ENCODE assay signal across 23 cellular contexts in the genomic region with DNA sequence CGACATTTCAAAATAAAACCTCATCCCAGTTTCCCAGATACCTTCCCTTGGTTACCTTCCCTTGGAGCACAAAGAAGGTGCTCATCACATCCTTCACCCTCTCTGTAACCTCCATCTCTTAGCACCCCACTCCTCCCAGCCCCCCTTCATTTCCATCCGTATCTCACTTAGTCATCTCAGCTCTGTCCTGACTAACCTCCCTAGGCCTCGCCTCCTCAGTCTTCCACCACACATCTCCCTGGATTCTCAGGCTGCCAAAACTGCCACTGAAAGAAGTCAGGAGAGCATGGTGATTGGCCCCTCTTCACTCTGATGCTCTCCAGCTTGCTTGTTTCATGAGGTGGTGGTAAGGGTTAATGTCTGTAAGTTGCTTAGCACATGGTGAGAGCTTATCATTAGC. TPM values are rescaled to one million over a fixed set of nuclear protein-coding genes. Genes with fewer than 3 reads are reported as not detected.
DNase-seq lines count a peak whose midpoint lies in the region; ATAC-seq and TF ChIP-seq lines count a peak whose summit lies in the region.
"Had no signal": no experiment of that assay in that cellular context is flagged by ENCODE, and none has a peak within 500 bp of the region (broad histone marks: within the 10 kb centered on the region; RNA-seq: fewer than 3 reads in every experiment).

No MANE protein-coding gene starts in this region.

- H3K4me1 Mint-ChIP-seq in T-helper 1 cell treated with Interleukin-12 subunit alpha and Interleukin-12 subunit beta and Interleukin-4 antibody, amounts not matched to agents 30 μg/mL and 1 μg/mL, for 36 hours (ENCODE audit: low read depth), result peaks cover 14% of the 10 kb centered on the region
- H3K4me1 Mint-ChIP-seq in CD4-positive, alpha-beta T cell (ENCODE audit: low read depth), result peaks cover 40% of the 10 kb centered on the region
- H3K4me1 Mint-ChIP-seq in T-helper 17 cell (peaks cover 20% of the 10 kb centered on the region), naive B cell (peaks cover 24 to 48% (median 39%) of the 10 kb centered on the region in 3 donors)
- peaks cover 34% of the 10 kb centered on the region for H3K4me1 Mint-ChIP-seq in activated T-cell treated with anti-CD3 and anti-CD28 coated beads, Interleukin-2, amount 50 U/mL, for 72 hours (ENCODE audit: low read depth)

- POLR2A ChIA-PET in CD4-positive, alpha-beta T cell (lab: Charles Lee), result no interaction called here

- ATAC-seq in CD4-positive, alpha-beta T cell (ENCODE audit: poor library complexity), result no peak
- ATAC-seq in T-helper 17 cell (no peak), naive B cell (ENCODE audit: low read depth in 2 of 2) (no peak), sciatic nerve (no peak)
- ATAC-seq in activated T-cell treated with anti-CD3 and anti-CD28 coated beads, Interleukin-2, amount 50 U/mL, for 72 hours (replicated peaks in 1 of 2), result no peak
- no peak for ATAC-seq in activated naive CD4-positive, alpha-beta T cell treated with anti-CD3 and anti-CD28 coated beads, Interleukin-2, amount 50 U/mL, for 72 hours

- H3K27ac Mint-ChIP-seq in T-helper 1 cell treated with Interleukin-12 subunit alpha and Interleukin-12 subunit beta and Interleukin-4 antibody, amounts not matched to agents 30 μg/mL and 1 μg/mL, for 36 hours, result no peak overlapping the region
- no peak overlapping the region for H3K27ac Mint-ChIP-seq in CD4-positive, alpha-beta T cell
- H3K27ac Mint-ChIP-seq in T-helper 17 cell (no peak overlapping the region), naive B cell (peak overlapping the region in 4 of 6 donors; percentile 33 to 90 (median 52))
- H3K27ac Mint-ChIP-seq in activated T-cell treated with anti-CD3 and anti-CD28 coated beads, Interleukin-2, amount 50 U/mL, for 72 hours, result no peak overlapping the region
- no peak overlapping the region for H3K27ac Mint-ChIP-seq in activated naive CD4-positive, alpha-beta T cell treated with anti-CD3 and anti-CD28 coated beads, Interleukin-2, amount 50 U/mL, for 72 hours
- H3K27ac Mint-ChIP-seq: H9, HFFc6 had no signal

- H3K27me3 Mint-ChIP-seq in T-helper 1 cell treated with Interleukin-12 subunit alpha and Interleukin-12 subunit beta and Interleukin-4 antibody, amounts not matched to agents 30 μg/mL and 1 μg/mL, for 36 hours (ENCODE audit: low read depth), result no peaks in the 10 kb centered on the region
- no peaks in the 10 kb centered on the region for H3K27me3 Mint-ChIP-seq in CD4-positive, alpha-beta T cell
- H3K27me3 Mint-ChIP-seq in T-helper 17 cell (no peaks in the 10 kb centered on the region), naive B cell (no peaks in the 10 kb centered on the region)
- no peaks in the 10 kb centered on the region for H3K27me3 Mint-ChIP-seq in activated T-cell treated with anti-CD3 and anti-CD28 coated beads, Interleukin-2, amount 50 U/mL, for 72 hours (ENCODE audit: low read depth)

- peaks cover 29% of the 10 kb centered on the region for H3K36me3 Mint-ChIP-seq in T-helper 1 cell treated with Interleukin-12 subunit alpha and Interleukin-12 subunit beta and Interleukin-4 antibody, amounts not matched to agents 30 μg/mL and 1 μg/mL, for 36 hours (ENCODE audit: low read depth)
- H3K36me3 Mint-ChIP-seq in CD4-positive, alpha-beta T cell (ENCODE audit: low read depth), result peaks cover 43% of the 10 kb centered on the region
- H3K36me3 Mint-ChIP-seq in T-helper 17 cell (ENCODE audit: low read depth) (peaks cover 2% of the 10 kb centered on the region), naive B cell (peaks cover 7 to 11% of the 10 kb centered on the region in 2 donors)
- H3K36me3 Mint-ChIP-seq in activated T-cell treated with anti-CD3 and anti-CD28 coated beads, Interleukin-2, amount 50 U/mL, for 72 hours (ENCODE audit: insufficient read depth in 2 of 2), result peaks cover 14 to 33% of the 10 kb centered on the region in 2 donors
- peaks cover 30 to 59% of the 10 kb centered on the region in 2 donors for H3K36me3 Mint-ChIP-seq in activated naive CD4-positive, alpha-beta T cell treated with anti-CD3 and anti-CD28 coated beads, Interleukin-2, amount 50 U/mL, for 72 hours

- no peak for DNase-seq in T-helper 1 cell
- no peak for DNase-seq in CD4-positive, alpha-beta T cell
- no peak for DNase-seq in T-helper 17 cell
- DNase-seq in naive B cell, result no peak
- DNase-seq in activated T-cell treated with anti-CD3 and anti-CD28 coated beads, Interleukin-2, amount 50 U/mL, for 72 hours, result no peak
- DNase-seq in sciatic nerve (ENCODE audit: low spot score), result no peak
- DNase-seq in activated naive CD4-positive, alpha-beta T cell treated with anti-CD3 and anti-CD28 coated beads, Interleukin-2, amount 50 U/mL, for 72 hours (ENCODE audit: low spot score in 2 of 2), result no peak
- DNase-seq: DMS53, H9, HFFc6, KBM-7, MM.1S, NCI-H2029 treated with DMSO at 0.1 percent for 48 hours, NCI-H446 treated with DMSO at 0.1 percent for 48 hours, NCI-H526, SHP77 had no signal

- H3K4me3 Mint-ChIP-seq in T-helper 1 cell treated with Interleukin-12 subunit alpha and Interleukin-12 subunit beta and Interleukin-4 antibody, amounts not matched to agents 30 μg/mL and 1 μg/mL, for 36 hours, result peak overlapping the region; percentile 27
- peak overlapping the region; percentile 21 for H3K4me3 Mint-ChIP-seq in CD4-positive, alpha-beta T cell
- peak overlapping the region; percentile 41 for H3K4me3 Mint-ChIP-seq in T-helper 17 cell
- peak overlapping the region in 3 of 8 donors; percentile 3 to 86 (median 36) for H3K4me3 Mint-ChIP-seq in naive B cell
- H3K4me3 Mint-ChIP-seq in activated T-cell treated with anti-CD3 and anti-CD28 coated beads, Interleukin-2, amount 50 U/mL, for 72 hours, result no peak overlapping the region
- H3K4me3 Mint-ChIP-seq: H9, HFFc6 had no signal

- H3K9me3 Mint-ChIP-seq in T-helper 1 cell treated with Interleukin-12 subunit alpha and Interleukin-12 subunit beta and Interleukin-4 antibody, amounts not matched to agents 30 μg/mL and 1 μg/mL, for 36 hours, result peaks cover 32% of the 10 kb centered on the region
- H3K9me3 Mint-ChIP-seq in CD4-positive, alpha-beta T cell, result peaks cover 7% of the 10 kb centered on the region
- H3K9me3 Mint-ChIP-seq in naive B cell, result peaks cover 2 to 14% (median 8%) of the 10 kb centered on the region in 7 donors
- peaks cover 3 to 6% of the 10 kb centered on the region in 2 donors for H3K9me3 Mint-ChIP-seq in activated T-cell treated with anti-CD3 and anti-CD28 coated beads, Interleukin-2, amount 50 U/mL, for 72 hours
- peaks cover 12 to 22% of the 10 kb centered on the region in 2 donors for H3K9me3 Mint-ChIP-seq in activated naive CD4-positive, alpha-beta T cell treated with anti-CD3 and anti-CD28 coated beads, Interleukin-2, amount 50 U/mL, for 72 hours

- TF ChIP-seq CTCF in CD4-positive, alpha-beta T cell (IDR thresholded peaks at IDR 0.05), result no peak

- intact Hi-C loops in CD4-positive, alpha-beta T cell (cut with DNase I, micrococcal nuclease), result no loop called here
- intact Hi-C loops in sciatic nerve (cut with DNase I), result no loop called here

- no peak overlapping the region for H3K27ac ChIP-seq in CD4-positive, alpha-beta T cell (ENCODE audit: low read depth, low read length)
- H3K27ac ChIP-seq: 22Rv1, RWPE1 had no signal

- no peaks in the 10 kb centered on the region for H3K27me3 ChIP-seq in CD4-positive, alpha-beta T cell (ENCODE audit: control insufficient read depth, insufficient read depth, low read length)

- CTCF ChIA-PET in CD4-positive, alpha-beta T cell (lab: Charles Lee), result interaction anchor here (0.7 kb wide), 1 partner anchor 19 kb away, joined by 3 read pairs; no protein-coding TSS in a partner anchor

- peaks cover 3% of the 10 kb centered on the region for H3K9me3 ChIP-seq in CD4-positive, alpha-beta T cell (ENCODE audit: control insufficient read depth, low read length)
- H3K9me3 ChIP-seq in T-helper 17 cell (ENCODE audit: control insufficient read depth, low read length, poor library complexity, severe bottlenecking), result no peaks in the 10 kb centered on the region

RNA-seq across cellular contexts. Expression of gene ZFP3, which starts 2.3 kb away (rescaled TPM):
- total RNA-seq in CD4-positive, alpha-beta T cell, result 1 to 10 TPM; 2.4 TPM
- total RNA-seq in T-helper 17 cell (1 to 10 TPM; 2.5 to 3.6 TPM), sciatic nerve (6.6 TPM)
- 1 to 10 TPM; 1.7 to 4.1 (median 3.6) TPM for polyA plus RNA-seq in naive B cell (ENCODE audit: low read depth in 6 of 6)
- total RNA-seq in activated T-cell treated with anti-CD3 and anti-CD28 coated beads, Interleukin-2, amount 50 U/mL, for 72 hours, result 1 to 10 TPM; 3.1 to 3.6 TPM
- total RNA-seq in activated naive CD4-positive, alpha-beta T cell treated with anti-CD3 and anti-CD28 coated beads, Interleukin-2, amount 50 U/mL, for 72 hours, result 1 to 10 TPM in 1 of 2 donors, under 1 TPM in 1; 0.73 to 1.7 TPM
- total RNA-seq: Daoy, G401, SK-MEL-5 had no signal

RNA-seq across cellular contexts. Expression of gene ZNF232, which starts 31.1 kb away (rescaled TPM):
- total RNA-seq in CD4-positive, alpha-beta T cell, result 1 to 10 TPM; 2.1 to 3.6 TPM
- total RNA-seq in T-helper 17 cell (1 to 10 TPM; 3.4 to 4.1 TPM), sciatic nerve (10.0 TPM)
- polyA plus RNA-seq in naive B cell (ENCODE audit: low read depth in 6 of 6), result 10 to 100 TPM in 3 of 6 donors, 1 to 10 TPM in 3; 6.3 to 25.3 (median 10.1) TPM
- 10 to 100 TPM; 10.4 to 15.7 TPM for total RNA-seq in activated T-cell treated with anti-CD3 and anti-CD28 coated beads, Interleukin-2, amount 50 U/mL, for 72 hours
- total RNA-seq in activated naive CD4-positive, alpha-beta T cell treated with anti-CD3 and anti-CD28 coated beads, Interleukin-2, amount 50 U/mL, for 72 hours, result 10 to 100 TPM; 15.5 to 19.2 TPM

RNA-seq across cellular contexts. Expression of gene USP6, which starts 35.2 kb away (rescaled TPM):
- total RNA-seq in CD4-positive, alpha-beta T cell, result under 1 TPM; 0.05 to 0.08 TPM
- total RNA-seq in T-helper 17 cell (under 1 TPM; 0.05 to 0.13 TPM), sciatic nerve (0.31 TPM)
- under 1 TPM; 0.06 to 0.37 (median 0.12) TPM for polyA plus RNA-seq in naive B cell (ENCODE audit: low read depth in 6 of 6)
- total RNA-seq in activated T-cell treated with anti-CD3 and anti-CD28 coated beads, Interleukin-2, amount 50 U/mL, for 72 hours, result under 1 TPM; 0.02 to 0.19 TPM
- under 1 TPM in 1 of 2 donors, not detected in 1; 0.18 TPM for total RNA-seq in activated naive CD4-positive, alpha-beta T cell treated with anti-CD3 and anti-CD28 coated beads, Interleukin-2, amount 50 U/mL, for 72 hours
- total RNA-seq: Daoy, G401, SK-MEL-5 had no signal
- polyA plus RNA-seq: BJ had no signal

RNA-seq across cellular contexts. Expression of gene SLC52A1, which starts 45.4 kb away (rescaled TPM):
- total RNA-seq in CD4-positive, alpha-beta T cell, result under 1 TPM in 1 of 2 experiments, not detected in 1; 0.17 TPM
- total RNA-seq in T-helper 17 cell, result under 1 TPM in 1 of 2 donors, not detected in 1; 0.12 TPM
- not detected for polyA plus RNA-seq in naive B cell (ENCODE audit: low read depth in 6 of 6)
- total RNA-seq in activated T-cell treated with anti-CD3 and anti-CD28 coated beads, Interleukin-2, amount 50 U/mL, for 72 hours, result under 1 TPM; 0.23 to 0.46 TPM
- total RNA-seq in sciatic nerve, result not detected
- total RNA-seq in activated naive CD4-positive, alpha-beta T cell treated with anti-CD3 and anti-CD28 coated beads, Interleukin-2, amount 50 U/mL, for 72 hours, result under 1 TPM; 0.20 to 0.23 TPM
- total RNA-seq: Daoy, G401, SK-MEL-5 had no signal

Comparison
In these comparisons a context has a peak if more than half of its experiments do, and no peak if none do; other contexts are left out.
1. H3K27ac Mint-ChIP-seq: peak in naive B cell (4 of 6); none in T-helper 1 cell treated with Interleukin-12 subunit alpha and Interleukin-12 subunit beta and Interleukin-4 antibody, amounts not matched to agents 30 μg/mL and 1 μg/mL, for 36 hours (single experiment), CD4-positive, alpha-beta T cell (single experiment), T-helper 17 cell (single experiment), activated T-cell treated with anti-CD3 and anti-CD28 coated beads, Interleukin-2, amount 50 U/mL, for 72 hours (single experiment) and activated naive CD4-positive, alpha-beta T cell treated with anti-CD3 and anti-CD28 coated beads, Interleukin-2, amount 50 U/mL, for 72 hours (0 of 2).
2. H3K4me3 Mint-ChIP-seq: peak in T-helper 1 cell treated with Interleukin-12 subunit alpha and Interleukin-12 subunit beta and Interleukin-4 antibody, amounts not matched to agents 30 μg/mL and 1 μg/mL, for 36 hours (single experiment), CD4-positive, alpha-beta T cell (single experiment) and T-helper 17 cell (single experiment); none in activated T-cell treated with anti-CD3 and anti-CD28 coated beads, Interleukin-2, amount 50 U/mL, for 72 hours (0 of 2).